In the genomic region with DNA sequence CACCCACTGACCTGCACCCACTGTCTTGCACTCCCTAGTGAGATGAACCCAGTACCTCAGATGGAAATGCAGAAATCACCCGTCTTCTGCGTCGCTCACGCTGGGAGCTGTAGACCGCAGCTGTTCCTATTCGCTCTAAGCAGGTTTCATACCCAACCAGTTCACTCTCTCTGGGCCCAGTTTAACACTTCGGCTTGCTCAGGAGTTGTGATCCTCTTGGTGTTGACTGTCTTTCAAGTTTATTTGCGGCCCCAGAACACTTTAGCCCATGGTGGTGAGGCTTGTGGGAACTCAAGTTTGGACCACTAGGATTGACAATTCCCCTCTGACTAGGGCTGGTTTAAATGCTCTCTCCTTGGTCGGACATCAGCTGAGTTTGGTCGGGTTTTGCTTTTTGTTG, we compare ENCODE assay signal across 17 cellular contexts.
"Had no signal": no experiment of that assay in that cellular context is flagged by ENCODE, and none has a peak within 500 bp of the region (broad histone marks: within the 10 kb centered on the region; RNA-seq: fewer than 3 reads in every experiment).

No MANE protein-coding gene starts in this region.

- H3K27me3 ChIP-seq: foreskin keratinocyte, sigmoid colon, spleen, upper lobe of left lung had no signal

- H3K27ac Mint-ChIP-seq: activated naive CD8-positive, alpha-beta T cell treated with anti-CD3 and anti-CD28 coated beads, Interleukin-2, amount 10 ng/mL, durations not matched to agents 7 days and 5 days; brain; stimulated activated naive CD8-positive, alpha-beta T cell treated with anti-CD3 and anti-CD28 coated beads, Interleukin-15, amount 100 ng/mL, for 72 hours had no signal

- H3K36me3 ChIP-seq: pancreas, sigmoid colon, spleen, upper lobe of left lung had no signal

- H3K4me1 Mint-ChIP-seq: activated naive CD8-positive, alpha-beta T cell treated with anti-CD3 and anti-CD28 coated beads, Interleukin-2, amount 10 ng/mL, durations not matched to agents 7 days and 5 days; brain; central memory CD8-positive, alpha-beta T cell; stimulated activated naive CD8-positive, alpha-beta T cell treated with anti-CD3 and anti-CD28 coated beads, Interleukin-15, amount 100 ng/mL, for 72 hours had no signal

- FAIRE-seq: pancreas had no signal

- H3K4me1 ChIP-seq: foreskin keratinocyte, pancreas, sigmoid colon, spleen, upper lobe of left lung had no signal

- H3K27ac ChIP-seq: coronary artery, foreskin keratinocyte, pancreas, sigmoid colon, spleen, upper lobe of left lung had no signal

- H3K27me3 Mint-ChIP-seq: activated naive CD8-positive, alpha-beta T cell treated with anti-CD3 and anti-CD28 coated beads, Interleukin-2, amount 10 ng/mL, durations not matched to agents 7 days and 5 days; brain; central memory CD8-positive, alpha-beta T cell; stimulated activated naive CD8-positive, alpha-beta T cell treated with anti-CD3 and anti-CD28 coated beads, Interleukin-15, amount 100 ng/mL, for 72 hours had no signal

- DNase-seq: activated CD4-positive, CD25-positive, alpha-beta regulatory T cell; activated naive CD4-positive, alpha-beta T cell; activated naive CD8-positive, alpha-beta T cell treated with anti-CD3 and anti-CD28 coated beads, Interleukin-2, amount 10 ng/mL, durations not matched to agents 7 days and 5 days; activated T-cell treated with anti-CD3 and anti-CD28 coated beads for 4 hours; effector CD8-positive, alpha-beta T cell; foreskin keratinocyte; islet precursor cell; midbrain; pancreas; sigmoid colon; spleen; stimulated activated naive CD8-positive, alpha-beta T cell treated with anti-CD3 and anti-CD28 coated beads, Interleukin-15, amount 100 ng/mL, for 72 hours; upper lobe of left lung had no signal

- H3K36me3 Mint-ChIP-seq: activated naive CD8-positive, alpha-beta T cell treated with anti-CD3 and anti-CD28 coated beads, Interleukin-2, amount 10 ng/mL, durations not matched to agents 7 days and 5 days; brain had no signal

- H3K4me3 Mint-ChIP-seq: activated naive CD8-positive, alpha-beta T cell treated with anti-CD3 and anti-CD28 coated beads, Interleukin-2, amount 10 ng/mL, durations not matched to agents 7 days and 5 days; brain; central memory CD8-positive, alpha-beta T cell; stimulated activated naive CD8-positive, alpha-beta T cell treated with anti-CD3 and anti-CD28 coated beads, Interleukin-15, amount 100 ng/mL, for 72 hours had no signal

- H3K4me3 ChIP-seq: coronary artery, lung, pancreas, sigmoid colon, spleen, upper lobe of left lung had no signal

- H3K9me3 Mint-ChIP-seq: central memory CD8-positive, alpha-beta T cell; stimulated activated naive CD8-positive, alpha-beta T cell treated with anti-CD3 and anti-CD28 coated beads, Interleukin-15, amount 100 ng/mL, for 72 hours had no signal

- H3K9me3 ChIP-seq: pancreas, sigmoid colon, spleen, upper lobe of left lung had no signal
